In the genomic region with DNA sequence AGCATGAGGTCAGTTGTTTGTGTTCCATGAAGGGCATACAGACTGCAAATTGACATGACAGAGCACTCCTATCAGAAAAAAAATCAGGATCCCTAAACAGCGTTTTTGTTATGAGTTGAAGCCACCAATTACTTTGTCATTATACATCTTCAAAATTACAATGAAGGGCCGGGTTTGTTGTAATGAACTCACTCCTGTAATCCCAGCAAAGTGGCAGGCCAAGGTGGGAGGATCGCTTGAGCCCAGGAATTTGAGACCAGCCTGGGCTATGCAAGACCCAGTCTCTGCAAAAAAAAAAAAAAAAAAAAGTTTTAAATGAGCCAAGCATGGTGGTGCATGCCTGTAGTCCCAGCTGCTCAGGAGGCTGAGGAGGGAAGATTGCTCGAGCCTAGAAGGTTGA, we compare ENCODE assay signal across 27 cellular contexts.
"Had no signal": no experiment of that assay in that cellular context is flagged by ENCODE, and none has a peak within 500 bp of the region (broad histone marks: within the 10 kb centered on the region; RNA-seq: fewer than 3 reads in every experiment).

No MANE protein-coding gene starts in this region.

- H3K36me3 ChIP-seq: ascending aorta, cardiac muscle cell had no signal

- H3K4me3 ChIP-seq: ascending aorta, cardiac muscle cell had no signal

- H3K27me3 ChIP-seq: ascending aorta, cardiac muscle cell had no signal

- DNase-seq: activated B cell treated with CpG ODN at 0.5 μM for 24 hours; activated CD4-positive, alpha-beta memory T cell treated with anti-CD3 and anti-CD28 coated beads for 36 hours; activated CD4-positive, alpha-beta T cell treated with anti-CD3 and anti-CD28 coated beads for 4 hours; activated CD4-positive, alpha-beta T cell treated with anti-CD3 and anti-CD28 coated beads, Interleukin-2, amount 10 ng/mL, durations not matched to agents 24 days and 14 days; activated CD4-positive, alpha-beta T cell treated with anti-CD3 and anti-CD28 coated beads, Interleukin-2, amount 50 U/mL, for 1 hour; activated CD4-positive, alpha-beta T cell treated with anti-CD3 and anti-CD28 coated beads, Interleukin-2, amount 50 U/mL, for 4 hours; activated CD4-positive, CD25-positive, alpha-beta regulatory T cell treated with anti-CD3 and anti-CD28 coated beads, Interleukin-2, amount 50 U/mL, for 72 hours; activated CD8-positive, alpha-beta memory T cell treated with anti-CD3 and anti-CD28 coated beads, Interleukin-2, amount 50 U/mL, for 4 hours; activated CD8-positive, alpha-beta T cell treated with anti-CD3 and anti-CD28 coated beads for 36 hours; activated effector memory CD4-positive, alpha-beta T cell treated with Interleukin-2 at 50 U/mL for 16 hours; activated gamma-delta T cell; activated naive CD4-positive, alpha-beta T cell treated with anti-CD3 and anti-CD28 coated beads, Interleukin-2, amount 10 ng/mL, durations not matched to agents 7 days and 5 days; activated naive CD4-positive, alpha-beta T cell treated with Interleukin-2 at 50 U/mL for 16 hours; activated naive CD8-positive, alpha-beta T cell treated with anti-CD3 and anti-CD28 coated beads, Interleukin-2, amount 10 ng/mL, durations not matched to agents 7 days and 5 days; activated naive CD8-positive, alpha-beta T cell treated with anti-CD3 and anti-CD28 coated beads, Interleukin-2, amount 50 U/mL, for 24 hours; activated T-cell treated with anti-CD3 and anti-CD28 coated beads for 4 hours; activated T-cell treated with anti-CD3 and anti-CD28 coated beads, Interleukin-2, amount 50 U/mL, for 1 hour; activated T-cell treated with anti-CD3 and anti-CD28 coated beads, Interleukin-2, amount 50 U/mL, for 48 hours; amygdala; anterior cingulate cortex; caudate nucleus; cerebellar nuclear complex; T-helper 17 cell; T-helper 9 cell had no signal

- H3K27ac ChIP-seq: ascending aorta, cardiac muscle cell, VCaP had no signal

- H3K9me3 ChIP-seq: ascending aorta had no signal
